Comparison of ENCODE assay signal across 11 cellular contexts in the genomic region with DNA sequence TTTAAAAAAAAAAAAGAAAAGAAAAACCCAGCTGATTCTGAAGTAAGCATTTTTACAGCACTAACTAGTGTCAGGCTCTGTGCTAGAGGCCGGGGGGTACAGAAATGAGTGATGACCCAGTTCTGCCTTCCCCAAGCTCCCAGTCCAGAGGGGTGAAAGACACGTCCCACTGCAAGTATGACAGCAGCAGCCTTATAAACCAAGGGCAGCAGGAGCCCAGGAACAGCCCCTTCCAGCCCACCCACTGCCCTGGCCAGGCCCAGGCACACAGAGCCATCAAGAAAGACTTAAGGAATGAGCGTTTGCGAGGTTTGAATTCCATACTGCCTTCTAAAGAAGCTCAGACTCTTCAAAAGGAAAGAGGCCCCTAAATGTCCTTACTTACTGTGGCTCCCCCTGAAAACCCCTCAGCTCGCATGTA. TPM values are rescaled to one million over a fixed set of nuclear protein-coding genes. Genes with fewer than 3 reads are reported as not detected.
DNase-seq lines count a peak whose midpoint lies in the region; ATAC-seq lines count a peak whose summit lies in the region.
"Had no signal": no experiment of that assay in that cellular context is flagged by ENCODE, and none has a peak within 500 bp of the region (broad histone marks: within the 10 kb centered on the region; RNA-seq: fewer than 3 reads in every experiment).

No MANE protein-coding gene starts in this region.

- H3K4me1 Mint-ChIP-seq in activated T-cell treated with anti-CD3 and anti-CD28 coated beads, Interleukin-2, amount 50 U/mL, for 72 hours (ENCODE audit: low read depth), result peaks cover 67% of the 10 kb centered on the region
- peaks cover 65% of the 10 kb centered on the region for H3K4me1 Mint-ChIP-seq in stimulated activated effector memory CD8-positive, alpha-beta T cell treated with anti-CD3 and anti-CD28 coated beads, Interleukin-12 subunit alpha, Interleukin-12 subunit beta, amount 100 ng/mL, for 72 hours

- peak; percentile 64 to 87 for ATAC-seq in activated T-cell treated with anti-CD3 and anti-CD28 coated beads, Interleukin-2, amount 50 U/mL, for 72 hours (replicated peaks in 1 of 2)
- peak; percentile 95 for ATAC-seq in stimulated activated effector memory CD8-positive, alpha-beta T cell treated with anti-CD3 and anti-CD28 coated beads, Interleukin-12 subunit alpha, Interleukin-12 subunit beta, amount 100 ng/mL, for 72 hours
- ATAC-seq in GM18909 (IDR thresholded peaks at IDR 0.05; ENCODE audit: poor library complexity, unreplicated experiment), result no peak
- ATAC-seq in HG02970 (IDR thresholded peaks at IDR 0.05; ENCODE audit: low FRiP score, unreplicated experiment), result no peak
- ATAC-seq: A549 had no signal

- H3K27me3 Mint-ChIP-seq in activated T-cell treated with anti-CD3 and anti-CD28 coated beads, Interleukin-2, amount 50 U/mL, for 72 hours (ENCODE audit: low read depth), result no peaks in the 10 kb centered on the region

- H3K36me3 Mint-ChIP-seq in activated T-cell treated with anti-CD3 and anti-CD28 coated beads, Interleukin-2, amount 50 U/mL, for 72 hours (ENCODE audit: insufficient read depth in 2 of 2), result peaks cover 2 to 11% of the 10 kb centered on the region in 2 donors
- peaks cover 17% of the 10 kb centered on the region for H3K36me3 Mint-ChIP-seq in stimulated activated effector memory CD8-positive, alpha-beta T cell treated with anti-CD3 and anti-CD28 coated beads, Interleukin-12 subunit alpha, Interleukin-12 subunit beta, amount 100 ng/mL, for 72 hours

- H3K27ac ChIP-seq in iPS-20b (ENCODE audit: low read length), result peak overlapping the region; percentile 86
- H3K27ac ChIP-seq: A549, epithelial cell of prostate had no signal

- H3K9me3 Mint-ChIP-seq in activated T-cell treated with anti-CD3 and anti-CD28 coated beads, Interleukin-2, amount 50 U/mL, for 72 hours, result no peaks in the 10 kb centered on the region
- H3K9me3 Mint-ChIP-seq in stimulated activated effector memory CD8-positive, alpha-beta T cell treated with anti-CD3 and anti-CD28 coated beads, Interleukin-12 subunit alpha, Interleukin-12 subunit beta, amount 100 ng/mL, for 72 hours, result no peaks in the 10 kb centered on the region

- H3K36me3 ChIP-seq in iPS-20b (ENCODE audit: insufficient read depth, low read depth, low read length), result no peaks in the 10 kb centered on the region

- peak overlapping the region; percentile 77; the same call in 1 of the 2 replicates for H3K9ac ChIP-seq in iPS-20b (ENCODE audit: low read depth, low read length)

- DNase-seq in activated CD8-positive, alpha-beta memory T cell treated with anti-CD3 and anti-CD28 coated beads for 24 hours, result peak; percentile 57
- no peak for DNase-seq in activated CD8-positive, alpha-beta memory T cell treated with anti-CD3 and anti-CD28 coated beads, Interleukin-2, amount 50 U/mL, for 4 hours
- DNase-seq in activated T-cell treated with anti-CD3 and anti-CD28 coated beads, Interleukin-2, amount 50 U/mL, for 72 hours, result peak in 1 of 2 donors; percentile 47
- no peak for DNase-seq in stimulated activated effector memory CD8-positive, alpha-beta T cell treated with anti-CD3 and anti-CD28 coated beads, Interleukin-12 subunit alpha, Interleukin-12 subunit beta, amount 100 ng/mL, for 72 hours (ENCODE audit: low spot score in 2 of 2)
- no peak for DNase-seq in T1000 (lab: John Stamatoyannopoulos, UW)
- DNase-seq: NCI-H2081 had no signal

- H3K27ac Mint-ChIP-seq in activated T-cell treated with anti-CD3 and anti-CD28 coated beads, Interleukin-2, amount 50 U/mL, for 72 hours, result peak overlapping the region; percentile 85
- peak overlapping the region; percentile 92 for H3K27ac Mint-ChIP-seq in stimulated activated effector memory CD8-positive, alpha-beta T cell treated with anti-CD3 and anti-CD28 coated beads, Interleukin-12 subunit alpha, Interleukin-12 subunit beta, amount 100 ng/mL, for 72 hours

- peaks cover 57% of the 10 kb centered on the region for H3K4me1 ChIP-seq in iPS-20b (ENCODE audit: insufficient read depth, low read length)

- peak overlapping the region; percentile 61 for H3K4me3 ChIP-seq in iPS-20b (ENCODE audit: low read length)
- H3K4me3 ChIP-seq: A549 had no signal

- no peaks in the 10 kb centered on the region for H3K27me3 ChIP-seq in iPS-20b (ENCODE audit: insufficient read depth, low read length)

- no peaks in the 10 kb centered on the region for H3K9me3 ChIP-seq in iPS-20b (ENCODE audit: insufficient read depth, low read depth, low read length)
- H3K9me3 ChIP-seq: A549 had no signal

- peak overlapping the region; percentile 75 to 78 for H3K4me3 Mint-ChIP-seq in activated T-cell treated with anti-CD3 and anti-CD28 coated beads, Interleukin-2, amount 50 U/mL, for 72 hours
- H3K4me3 Mint-ChIP-seq in stimulated activated effector memory CD8-positive, alpha-beta T cell treated with anti-CD3 and anti-CD28 coated beads, Interleukin-12 subunit alpha, Interleukin-12 subunit beta, amount 100 ng/mL, for 72 hours, result peak overlapping the region; percentile 67

RNA-seq across cellular contexts. Expression of a gene that starts 10.1 kb away (rescaled TPM):
- 10 to 100 TPM; 37.2 to 43.0 TPM for total RNA-seq in activated T-cell treated with anti-CD3 and anti-CD28 coated beads, Interleukin-2, amount 50 U/mL, for 72 hours

Comparison
In these comparisons a context has a peak if more than half of its experiments do, and no peak if none do; other contexts are left out.
1. ATAC-seq: peak in activated T-cell treated with anti-CD3 and anti-CD28 coated beads, Interleukin-2, amount 50 U/mL, for 72 hours (2 of 2) and stimulated activated effector memory CD8-positive, alpha-beta T cell treated with anti-CD3 and anti-CD28 coated beads, Interleukin-12 subunit alpha, Interleukin-12 subunit beta, amount 100 ng/mL, for 72 hours (single experiment); none in GM18909 (single experiment) and HG02970 (single experiment).